27 cellular contexts compared by ENCODE assay signal in the genomic region with DNA sequence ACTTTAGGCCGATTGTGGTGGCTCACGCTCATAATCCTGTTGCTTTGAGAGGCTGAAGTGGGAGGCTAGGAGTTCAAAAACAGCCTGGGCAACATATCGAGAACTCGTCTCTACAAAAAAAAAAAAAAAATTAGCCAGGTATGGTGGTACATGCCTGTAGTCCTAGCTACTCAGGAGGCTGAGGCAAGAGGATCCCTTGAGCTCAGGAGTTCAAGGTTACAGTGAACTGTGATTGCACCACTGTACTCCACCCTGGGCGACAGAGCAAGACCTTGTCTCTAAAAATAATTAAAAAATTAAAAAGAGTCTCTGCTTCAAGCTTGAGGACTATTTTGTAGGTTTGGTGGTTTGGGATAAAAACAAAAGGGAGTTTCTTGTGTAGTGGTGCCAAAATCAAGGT. TPM values are rescaled to one million over a fixed set of nuclear protein-coding genes. Genes with fewer than 3 reads are reported as not detected.
"Had no signal": no experiment of that assay in that cellular context is flagged by ENCODE, and none has a peak within 500 bp of the region (broad histone marks: within the 10 kb centered on the region; RNA-seq: fewer than 3 reads in every experiment).

No MANE protein-coding gene starts in this region.

- H3K9me3 Mint-ChIP-seq: activated CD4-positive, alpha-beta memory T cell treated with anti-CD3 and anti-CD28 coated beads, Interleukin-2, amount 10 ng/mL, durations not matched to agents 7 days and 5 days; activated naive CD4-positive, alpha-beta T cell treated with anti-CD3 and anti-CD28 coated beads for 36 hours; activated T-helper 17 cell treated with anti-CD3 and anti-CD28 coated beads, Interleukin-2, amount 50 U/mL, for 72 hours had no signal

- H3K4me3 Mint-ChIP-seq: activated CD4-positive, alpha-beta memory T cell treated with anti-CD3 and anti-CD28 coated beads, Interleukin-2, amount 10 ng/mL, durations not matched to agents 7 days and 5 days; activated naive CD4-positive, alpha-beta T cell treated with anti-CD3 and anti-CD28 coated beads for 36 hours; activated naive CD8-positive, alpha-beta T cell; activated T-helper 17 cell treated with anti-CD3 and anti-CD28 coated beads, Interleukin-2, amount 50 U/mL, for 72 hours had no signal

- H3K27ac ChIP-seq: KMS-11, WERI-Rb-1 had no signal

- H3K4me3 ChIP-seq: SK-N-MC had no signal

- H3K27me3 Mint-ChIP-seq: activated CD4-positive, alpha-beta memory T cell treated with anti-CD3 and anti-CD28 coated beads, Interleukin-2, amount 10 ng/mL, durations not matched to agents 7 days and 5 days; activated naive CD8-positive, alpha-beta T cell; activated T-helper 17 cell treated with anti-CD3 and anti-CD28 coated beads, Interleukin-2, amount 50 U/mL, for 72 hours had no signal

- DNase-seq: activated CD4-positive, alpha-beta memory T cell treated with anti-CD3 and anti-CD28 coated beads, Interleukin-2, amount 10 ng/mL, durations not matched to agents 7 days and 5 days; activated CD4-positive, alpha-beta T cell treated with anti-CD3 and anti-CD28 coated beads, Interleukin-2, amount 50 U/mL, for 1 hour; activated gamma-delta T cell; activated naive CD4-positive, alpha-beta T cell treated with anti-CD3 and anti-CD28 coated beads for 36 hours; activated T-cell treated with anti-CD3 and anti-CD28 coated beads for 4 hours; cerebellar nuclear complex; NCI-H1092; NCI-H2029; NCI-H2107; NCI-H345; NCI-H510A; NCI-H526 treated with DMSO at 0.1 percent for 48 hours; NCI-H82; RPMI8226; T-helper 1 cell; WERI-Rb-1 had no signal

- ATAC-seq: activated CD4-positive, CD25-positive, alpha-beta regulatory T cell treated with anti-CD3 and anti-CD28 coated beads, Interleukin-2, amount 50 U/mL, for 24 hours; activated T-helper 17 cell treated with anti-CD3 and anti-CD28 coated beads, Interleukin-2, amount 50 U/mL, for 72 hours; Panc1; Right ventricle myocardium inferior had no signal

- H3K27ac Mint-ChIP-seq: activated CD4-positive, alpha-beta memory T cell treated with anti-CD3 and anti-CD28 coated beads, Interleukin-2, amount 10 ng/mL, durations not matched to agents 7 days and 5 days; activated naive CD4-positive, alpha-beta T cell treated with anti-CD3 and anti-CD28 coated beads for 36 hours; activated naive CD8-positive, alpha-beta T cell; activated T-helper 17 cell treated with anti-CD3 and anti-CD28 coated beads, Interleukin-2, amount 50 U/mL, for 72 hours had no signal

RNA-seq across cellular contexts. Expression of a gene that starts 24.9 kb away (rescaled TPM):
- total RNA-seq: activated CD4-positive, alpha-beta memory T cell treated with anti-CD3 and anti-CD28 coated beads, Interleukin-2, amount 10 ng/mL, durations not matched to agents 7 days and 5 days; activated CD8-positive, alpha-beta memory T cell treated with anti-CD3 and anti-CD28 coated beads for 36 hours; activated naive CD4-positive, alpha-beta T cell treated with anti-CD3 and anti-CD28 coated beads for 36 hours; activated T-helper 17 cell treated with anti-CD3 and anti-CD28 coated beads, Interleukin-2, amount 50 U/mL, for 72 hours; cardiac septum; MCF 10A; Right ventricle myocardium inferior; T-helper 2 cell treated with Interferon-gamma antibody and Interleukin-4, amounts not matched to agents 100 ng/mL and 5 ng/mL, for 36 hours had no signal
